Comparison of ENCODE assay signal across 1 cellular context in genomic region chr1:2412773-2413494, GRCh38.
TF ChIP-seq lines count a peak whose summit lies in the region.

No MANE protein-coding gene starts in this region.

TF ChIP-seq in K562, 482 proteins besides CTCF, POLR2A, EP300 and RAD21 (continued from another document):
- 0 out of 2 replicates have a peak, but pooled peaks have one; percentile 56 for TF ChIP-seq ZNF589 (CRISPR knock-in tag; IDR thresholded peaks at IDR 0.05; ENCODE audit: low read depth)
- 0 out of 2 replicates have a peak, but pooled peaks have one; percentile 26 for TF ChIP-seq ETS1 (conservative IDR thresholded peaks at IDR 0.05; ENCODE audit: control insufficient read depth, low read depth, low read length)
- TF ChIP-seq DIDO1 (tag; IDR thresholded peaks at IDR 0.05; ENCODE audit: low read depth) = no peak
- TF ChIP-seq ZBTB1 (CRISPR knock-in tag; IDR thresholded peaks at IDR 0.05; ENCODE audit: borderline replicate concordance, low read depth) = peak; percentile 68; the same call in 1 of the 2 replicates
- peak; percentile 76; the same call in 1 of the 2 replicates for TF ChIP-seq EP400 (IDR thresholded peaks at IDR 0.05)
- TF ChIP-seq ATF1 (CRISPR knock-in tag; IDR thresholded peaks at IDR 0.05) = no peak
- TF ChIP-seq ATF1 (tag; IDR thresholded peaks at IDR 0.05) = no peak
- peak; percentile 79 for TF ChIP-seq HMGN3 (IDR thresholded peaks at IDR 0.05; ENCODE audit: borderline replicate concordance, extremely low read depth, insufficient read length, low read depth, low read length)
- TF ChIP-seq SP1 (CRISPR knock-in tag; IDR thresholded peaks at IDR 0.05) = peak; percentile 10; the same call in 1 of the 2 replicates
- TF ChIP-seq CXXC5 (CRISPR knock-in tag; IDR thresholded peaks at IDR 0.05) = peak; percentile 76
- no peak for TF ChIP-seq FUS (optimal IDR thresholded peaks at IDR 0.05; ENCODE audit: low read depth, low read length)
- TF ChIP-seq KLF10 (CRISPR knock-in tag; IDR thresholded peaks at IDR 0.05) = no peak
- TF ChIP-seq ZNF740 (CRISPR knock-in tag; IDR thresholded peaks at IDR 0.05) = peak; percentile 26; the same call in 1 of the 2 replicates
- no peak for TF ChIP-seq ZNF740 (tag; IDR thresholded peaks at IDR 0.05)
- no peak for TF ChIP-seq ZNF217 (CRISPR knock-in tag; IDR thresholded peaks at IDR 0.05)
- TF ChIP-seq TGIF2 (CRISPR knock-in tag; IDR thresholded peaks at IDR 0.05) = no peak
- peak; percentile 12 for TF ChIP-seq PRPF4 (IDR thresholded peaks at IDR 0.05; ENCODE audit: insufficient read depth, low read depth, low read length, poor library complexity, severe bottlenecking)
- no peak for TF ChIP-seq ZNF347 (CRISPR knock-in tag; IDR thresholded peaks at IDR 0.05; ENCODE audit: low read depth)
- no peak for TF ChIP-seq BCLAF1 (IDR thresholded peaks at IDR 0.05; ENCODE audit: borderline replicate concordance in 1 of 2, control insufficient read depth in 1 of 2, low read depth in 2 of 2, low read length in 1 of 2)
- 0 out of 2 replicates have a peak, but pooled peaks have one; percentile 89 for TF ChIP-seq KAT7 (CRISPR knock-in tag; IDR thresholded peaks at IDR 0.05; ENCODE audit: borderline replicate concordance)
- no peak for TF ChIP-seq STAG1 (CRISPR knock-in tag; IDR thresholded peaks at IDR 0.05; ENCODE audit: borderline replicate concordance)
- 0 out of 4 replicates have a peak, but pooled peaks of 1 of the 2 experiments have one; percentile 10 for TF ChIP-seq RCOR1 (IDR thresholded peaks at IDR 0.05; ENCODE audit: borderline replicate concordance in 1 of 2, low read depth in 2 of 2, low read length in 2 of 2)
- no peak for TF ChIP-seq ZNF318 (IDR thresholded peaks at IDR 0.05; ENCODE audit: borderline replicate concordance in 1 of 2, low read depth in 1 of 2)
- no peak for TF ChIP-seq SMARCC2 (IDR thresholded peaks at IDR 0.05; ENCODE audit: low read depth)
- no peak for TF ChIP-seq KDM4B (IDR thresholded peaks at IDR 0.05; ENCODE audit: borderline replicate concordance in 2 of 2, low read depth in 1 of 2)
- no peak for TF ChIP-seq ZBTB11 (CRISPR knock-in tag; IDR thresholded peaks at IDR 0.05)
- TF ChIP-seq EHMT2 (IDR thresholded peaks at IDR 0.05) = no peak
